Comparison of ENCODE assay signal across 24 cellular contexts in the genomic region with DNA sequence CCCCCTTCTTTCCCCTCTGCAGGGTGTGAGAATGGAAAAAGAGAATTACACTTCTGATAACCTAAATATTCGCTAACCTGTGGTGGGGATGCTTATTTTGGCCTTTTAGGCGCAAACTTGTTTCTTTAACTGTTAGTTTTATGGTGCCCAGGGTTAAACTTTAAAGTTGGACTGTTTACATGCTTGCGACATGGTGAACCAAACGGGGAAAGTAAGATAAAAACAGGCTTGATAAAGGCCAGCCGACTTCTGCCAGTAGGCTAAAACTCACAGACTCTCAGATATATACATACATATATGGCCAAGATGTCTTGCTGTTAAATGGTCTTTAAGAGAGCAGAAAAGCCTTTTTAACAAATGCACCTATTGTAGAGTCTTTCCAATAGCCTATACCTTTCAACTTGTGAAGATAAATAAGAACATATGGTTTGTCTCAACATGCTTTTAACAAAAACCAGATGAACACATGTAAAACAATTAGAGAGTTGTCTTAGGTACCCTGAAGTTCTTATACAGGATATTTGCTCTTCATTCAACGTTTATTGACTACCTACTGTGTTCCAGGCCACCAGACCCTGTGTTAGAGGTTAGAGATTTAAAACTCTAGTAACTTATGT.
"Had no signal": no experiment of that assay in that cellular context is flagged by ENCODE, and none has a peak within 500 bp of the region (broad histone marks: within the 10 kb centered on the region; RNA-seq: fewer than 3 reads in every experiment).

No MANE protein-coding gene starts in this region.

- H3K27ac ChIP-seq: ascending aorta, esophagus muscularis mucosa, heart right ventricle, left ventricle myocardium inferior, neutrophil, suprapubic skin, VCaP had no signal

- H3K9me3 ChIP-seq: ascending aorta, esophagus muscularis mucosa, heart right ventricle, left ventricle myocardium inferior, neutrophil, sigmoid colon, suprapubic skin, tibial nerve had no signal

- H3K36me3 ChIP-seq: ascending aorta, esophagus muscularis mucosa, heart right ventricle, left ventricle myocardium inferior, neutrophil, sigmoid colon, suprapubic skin, tibial nerve had no signal

- DNase-seq: activated CD4-positive, alpha-beta T cell treated with anti-CD3 and anti-CD28 coated beads for 48 hours; activated CD4-positive, alpha-beta T cell treated with anti-CD3 and anti-CD28 coated beads, Interleukin-2, amount 50 U/mL, for 48 hours; activated CD8-positive, alpha-beta memory T cell treated with anti-CD3 and anti-CD28 coated beads, Interleukin-2, amount 50 U/mL, for 4 hours; activated effector memory CD4-positive, alpha-beta T cell treated with anti-CD3 and anti-CD28 coated beads, Interleukin-2, amount 50 U/mL, for 16 hours; activated naive CD4-positive, alpha-beta T cell treated with anti-CD3 and anti-CD28 coated beads for 36 hours; activated naive CD8-positive, alpha-beta T cell treated with anti-CD3 and anti-CD28 coated beads, Interleukin-2, amount 10 ng/mL, durations not matched to agents 7 days and 5 days; activated T-cell treated with anti-CD3 and anti-CD28 coated beads, Interleukin-2, amount 50 U/mL, for 1 hour; effector CD4-positive, alpha-beta T cell; foreskin melanocyte; heart right ventricle; left ventricle myocardium inferior; naive B cell; nephron progenitor cell; sigmoid colon; stimulated activated CD4-positive, alpha-beta T cell treated with anti-CD3 and anti-CD28 coated beads, Interleukin-15, amount 100 ng/mL, for 24 hours; stimulated activated CD4-positive, alpha-beta T cell treated with anti-CD3 and anti-CD28 coated beads, Interleukin-2, amount 100 ng/mL, for 24 hours; stimulated activated naive B cell treated with anti-CD40 and anti-IgM and Interleukin-4, amounts not matched to agents 10 μg/mL and 1 μg/mL and 100 μg/mL, for 72 hours had no signal

- ATAC-seq: activated CD4-positive, CD25-positive, alpha-beta regulatory T cell treated with anti-CD3 and anti-CD28 coated beads, Interleukin-2, amount 50 U/mL, for 24 hours; heart right ventricle; stimulated activated naive B cell treated with anti-CD40 and anti-IgM and Interleukin-4, amounts not matched to agents 10 μg/mL and 1 μg/mL and 100 μg/mL, for 72 hours had no signal

- H3K4me3 ChIP-seq: ascending aorta, esophagus muscularis mucosa, heart right ventricle, left ventricle myocardium inferior, sigmoid colon, suprapubic skin, tibial nerve had no signal

- H3K27me3 ChIP-seq: ascending aorta, esophagus muscularis mucosa, heart right ventricle, neutrophil, sigmoid colon, suprapubic skin, tibial nerve had no signal
